In the genomic region with DNA sequence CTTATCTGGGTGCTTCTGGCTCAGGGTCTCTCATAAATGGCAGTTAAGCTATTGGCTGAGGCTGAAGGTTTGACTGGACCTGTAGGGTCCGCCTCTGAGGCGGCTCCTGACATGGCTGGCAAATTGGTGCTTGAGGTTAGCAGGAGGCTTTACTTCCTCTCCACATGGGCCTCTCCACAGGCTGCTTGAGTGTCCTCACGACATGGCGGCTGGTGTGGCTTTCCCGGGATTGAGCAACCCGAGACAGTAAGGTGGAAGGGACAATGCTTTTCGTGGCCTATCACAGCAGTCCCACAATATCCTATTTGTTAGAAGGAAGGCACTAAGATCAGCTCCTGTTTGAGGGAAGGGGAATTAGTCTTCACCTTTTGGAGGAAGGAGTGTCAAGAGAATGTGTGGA, we compare ENCODE assay signal across 29 cellular contexts. TPM values are rescaled to one million over a fixed set of nuclear protein-coding genes. Genes with fewer than 3 reads are reported as not detected.
"Had no signal": no experiment of that assay in that cellular context is flagged by ENCODE, and none has a peak within 500 bp of the region (broad histone marks: within the 10 kb centered on the region; RNA-seq: fewer than 3 reads in every experiment).

No MANE protein-coding gene starts in this region.

- H3K9me3 Mint-ChIP-seq: natural killer cell; stimulated activated effector memory CD8-positive, alpha-beta T cell treated with anti-CD3 and anti-CD28 coated beads, Interleukin-12 subunit alpha, Interleukin-12 subunit beta, amount 100 ng/mL, for 72 hours had no signal

- H3K27ac ChIP-seq: coronary artery, esophagus muscularis mucosa, foreskin keratinocyte, gastroesophageal sphincter, heart left ventricle, hepatocyte, neutrophil, parathyroid adenoma, prostate gland, right atrium auricular region, testis, tibial artery, upper lobe of left lung had no signal

- H2AFZ ChIP-seq: hepatocyte, parathyroid adenoma had no signal

- H3K27me3 ChIP-seq: esophagus muscularis mucosa, gastroesophageal sphincter, heart left ventricle, hepatocyte, neutrophil, right atrium auricular region, testis, tibial artery, upper lobe of left lung had no signal

- H3K4me1 Mint-ChIP-seq: natural killer cell; stimulated activated effector memory CD8-positive, alpha-beta T cell treated with anti-CD3 and anti-CD28 coated beads, Interleukin-12 subunit alpha, Interleukin-12 subunit beta, amount 100 ng/mL, for 72 hours had no signal

- FAIRE-seq: endothelial cell of umbilical vein, kidney, urothelium cell line had no signal

- ATAC-seq: gastroesophageal sphincter; left lobe of liver; natural killer cell; sciatic nerve; stimulated activated effector memory CD8-positive, alpha-beta T cell treated with anti-CD3 and anti-CD28 coated beads, Interleukin-12 subunit alpha, Interleukin-12 subunit beta, amount 100 ng/mL, for 72 hours; stimulated activated naive CD8-positive, alpha-beta T cell treated with anti-CD3 and anti-CD28 coated beads, Interleukin-15, Interleukin-2, amounts not matched to agents 100 U/mL and 50 U/mL, for 24 hours had no signal

- H3K4me3 Mint-ChIP-seq: natural killer cell; stimulated activated effector memory CD8-positive, alpha-beta T cell treated with anti-CD3 and anti-CD28 coated beads, Interleukin-12 subunit alpha, Interleukin-12 subunit beta, amount 100 ng/mL, for 72 hours had no signal

- H3K27ac Mint-ChIP-seq: natural killer cell; stimulated activated effector memory CD8-positive, alpha-beta T cell treated with anti-CD3 and anti-CD28 coated beads, Interleukin-12 subunit alpha, Interleukin-12 subunit beta, amount 100 ng/mL, for 72 hours had no signal

- H3K9me3 ChIP-seq: esophagus muscularis mucosa, gastroesophageal sphincter, neutrophil, prostate gland, right atrium auricular region, testis, tibial artery, upper lobe of left lung had no signal

- H3K36me3 ChIP-seq: esophagus muscularis mucosa, gastroesophageal sphincter, heart left ventricle, neutrophil, prostate gland, right atrium auricular region, tibial artery, upper lobe of left lung had no signal

- H3K4me3 ChIP-seq: coronary artery, esophagus muscularis mucosa, gastroesophageal sphincter, heart left ventricle, hepatocyte, prostate gland, right atrium auricular region, smooth muscle cell, testis, tibial artery, upper lobe of left lung had no signal

- H3K79me2 ChIP-seq: hepatocyte, parathyroid adenoma had no signal

- H3K4me1 ChIP-seq: foreskin keratinocyte, parathyroid adenoma, prostate gland, right atrium auricular region, testis, upper lobe of left lung had no signal

- H3K4me2 ChIP-seq: hepatocyte, smooth muscle cell had no signal

- H3K36me3 Mint-ChIP-seq: natural killer cell; stimulated activated effector memory CD8-positive, alpha-beta T cell treated with anti-CD3 and anti-CD28 coated beads, Interleukin-12 subunit alpha, Interleukin-12 subunit beta, amount 100 ng/mL, for 72 hours had no signal

- H3K9ac ChIP-seq: parathyroid adenoma had no signal

- DNase-seq: dermis blood vessel endothelial cell; effector memory CD4-positive, alpha-beta T cell; foreskin keratinocyte; heart left ventricle; kidney; mesenchymal stem cell; midbrain; natural killer cell; stimulated activated CD4-positive, alpha-beta T cell treated with anti-CD3 and anti-CD28 coated beads, Interleukin-2, amount 100 ng/mL, for 24 hours; stimulated activated CD4-positive, alpha-beta T cell treated with anti-CD3 and anti-CD28 coated beads, Interleukin-4, amount 100 ng/mL, for 24 hours; stimulated activated naive CD8-positive, alpha-beta T cell treated with anti-CD3 and anti-CD28 coated beads, Interleukin-15, Interleukin-2, amounts not matched to agents 100 U/mL and 50 U/mL, for 24 hours; substantia nigra; testis; tibial artery; upper lobe of left lung had no signal

RNA-seq across cellular contexts. Expression of a gene that starts 10.3 kb away (rescaled TPM):
- polyA plus RNA-seq: foreskin keratinocyte had no signal
